13 cellular contexts compared by ENCODE assay signal in the genomic region with DNA sequence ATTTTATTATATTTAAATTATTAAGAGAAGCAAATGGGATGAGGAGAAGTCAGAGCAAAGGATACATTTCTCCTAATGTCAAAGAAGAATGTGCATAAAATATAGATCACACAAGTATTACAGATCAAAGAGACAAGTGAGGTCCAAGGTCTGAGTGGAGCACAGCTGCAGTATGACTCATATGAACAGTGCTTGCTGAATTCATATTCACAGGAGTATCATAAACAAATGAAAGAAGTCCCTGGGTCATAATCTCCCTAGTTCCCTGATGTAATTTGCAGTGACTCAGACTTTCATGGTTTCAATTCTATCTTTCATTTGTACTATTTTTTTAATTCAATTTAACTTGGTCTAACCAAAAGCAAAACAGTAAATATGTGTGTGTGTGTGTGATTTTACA.
DNase-seq lines count a peak whose midpoint lies in the region; ATAC-seq, FAIRE-seq and TF ChIP-seq lines count a peak whose summit lies in the region.
"Had no signal": no experiment of that assay in that cellular context is flagged by ENCODE, and none has a peak within 500 bp of the region (broad histone marks: within the 10 kb centered on the region; RNA-seq: fewer than 3 reads in every experiment).

No MANE protein-coding gene starts in this region.

- no peak overlapping the region for H3K4me3 Mint-ChIP-seq in astrocyte (ENCODE audit: unreplicated experiment)
- H3K4me3 Mint-ChIP-seq in Caco-2 (ENCODE audit: unreplicated experiment), result no peak overlapping the region
- H3K4me3 Mint-ChIP-seq: activated naive CD4-positive, alpha-beta T cell treated with anti-CD3 and anti-CD28 coated beads for 36 hours; stimulated activated naive CD8-positive, alpha-beta T cell treated with anti-CD3 and anti-CD28 coated beads, Interleukin-15, Interleukin-2, amounts not matched to agents 100 ng/mL and 50 ng/mL, for 24 hours had no signal

- peak overlapping the region; percentile 35 for H3K4me2 ChIP-seq in astrocyte (ENCODE audit: low read length)
- H3K4me2 ChIP-seq in hepatocyte, result no peak overlapping the region

- peaks cover 4% of the 10 kb centered on the region for H3K4me1 ChIP-seq in astrocyte (ENCODE audit: insufficient read depth, low read length)
- H3K4me1 ChIP-seq in hepatocyte (ENCODE audit: insufficient read depth), result no peaks in the 10 kb centered on the region
- no peaks in the 10 kb centered on the region for H3K4me1 ChIP-seq in Caco-2

- H3K27ac ChIP-seq in astrocyte (ENCODE audit: low read depth, low read length) (no peak overlapping the region), hepatocyte (peak overlapping the region; percentile 77)

- H3K36me3 Mint-ChIP-seq in astrocyte (ENCODE audit: low read depth, unreplicated experiment) (no peaks in the 10 kb centered on the region), Caco-2 (ENCODE audit: insufficient read depth, unreplicated experiment) (no peaks in the 10 kb centered on the region)

- DNase-seq in A172 (ENCODE audit: low spot score) (peak; percentile 79), astrocyte (ENCODE audit: low read depth) (peak; percentile 96), hepatocyte (ENCODE audit: low spot score) (peak; percentile 64), NCI-H446 (lab: John Stamatoyannopoulos, UW) (no peak), nucleus accumbens (lab: John Stamatoyannopoulos, UW) (no peak), Caco-2 (no peak), midbrain (lab: John Stamatoyannopoulos, UW) (no peak)
- DNase-seq: activated naive CD4-positive, alpha-beta T cell treated with anti-CD3 and anti-CD28 coated beads for 36 hours; AML-193; NCI-H1092 had no signal

- no peak for TF ChIP-seq CTCF in astrocyte (IDR thresholded peaks at IDR 0.05; ENCODE audit: insufficient read depth, low read depth, low read length)
- no peak for TF ChIP-seq CTCF in hepatocyte (IDR thresholded peaks at IDR 0.05; ENCODE audit: poor library complexity)
- no peak for TF ChIP-seq CTCF in Caco-2 (IDR thresholded peaks at IDR 0.05; ENCODE audit: insufficient read depth in 1 of 2, low read depth in 1 of 2, low read length in 1 of 2, severe bottlenecking in 1 of 2, unreplicated experiment in 1 of 2)

- H3K4me1 Mint-ChIP-seq in astrocyte (ENCODE audit: low read depth, unreplicated experiment) (peaks cover 13% of the 10 kb centered on the region), Caco-2 (ENCODE audit: low read depth, unreplicated experiment) (no peaks in the 10 kb centered on the region)

- ATAC-seq in HG03432 (IDR thresholded peaks at IDR 0.05; ENCODE audit: unreplicated experiment), result peak; percentile 75
- ATAC-seq: activated CD4-positive, CD25-positive, alpha-beta regulatory T cell treated with anti-CD3 and anti-CD28 coated beads, Interleukin-2, amount 50 U/mL, for 24 hours had no signal

- H2AFZ ChIP-seq in astrocyte (ENCODE audit: low read depth, low read length) (no peak overlapping the region), hepatocyte (no peak overlapping the region)

- H3K9me3 ChIP-seq in astrocyte (ENCODE audit: insufficient read depth, low read depth, low read length) (no peaks in the 10 kb centered on the region), hepatocyte (ENCODE audit: low read depth) (no peaks in the 10 kb centered on the region), Caco-2 (no peaks in the 10 kb centered on the region)

- FAIRE-seq in astrocyte (lab: Jason Lieb, UNC), result no peak

- BruUV-seq in Caco-2 (replicated peaks; lab: Mats Ljungman, UMichigan), result no TSS peak

- no peaks in the 10 kb centered on the region for H3K9me2 ChIP-seq in hepatocyte (replicated peaks; ENCODE audit: insufficient read depth)

- POLR2A ChIA-PET in Caco-2 (lab: Charles Lee), result no interaction called here

- H3K9me3 Mint-ChIP-seq in astrocyte (ENCODE audit: unreplicated experiment) (peaks cover 5% of the 10 kb centered on the region), Caco-2 (ENCODE audit: unreplicated experiment) (no peaks in the 10 kb centered on the region)
- H3K9me3 Mint-ChIP-seq: stimulated activated naive CD8-positive, alpha-beta T cell treated with anti-CD3 and anti-CD28 coated beads, Interleukin-15, Interleukin-2, amounts not matched to agents 100 ng/mL and 50 ng/mL, for 24 hours had no signal

- H4K20me1 ChIP-seq in astrocyte (ENCODE audit: insufficient read depth, low read length) (no peaks in the 10 kb centered on the region), hepatocyte (ENCODE audit: insufficient read depth, poor library complexity, severe bottlenecking) (no peaks in the 10 kb centered on the region)

- H3K79me2 ChIP-seq in astrocyte (ENCODE audit: insufficient read depth, low read length) (no peaks in the 10 kb centered on the region), hepatocyte (no peaks in the 10 kb centered on the region)

- H3K4me3 ChIP-seq in astrocyte (ENCODE audit: insufficient read depth, low read depth, low read length) (no peak overlapping the region), hepatocyte (no peak overlapping the region), Caco-2 (ENCODE audit: low read depth, low read length) (no peak overlapping the region)

- H3K27me3 Mint-ChIP-seq in astrocyte (ENCODE audit: low read depth, unreplicated experiment) (no peaks in the 10 kb centered on the region), Caco-2 (ENCODE audit: insufficient read depth, unreplicated experiment) (no peaks in the 10 kb centered on the region)
- H3K27me3 Mint-ChIP-seq: stimulated activated naive CD8-positive, alpha-beta T cell treated with anti-CD3 and anti-CD28 coated beads, Interleukin-15, Interleukin-2, amounts not matched to agents 100 ng/mL and 50 ng/mL, for 24 hours had no signal

- H3K9ac ChIP-seq in astrocyte (ENCODE audit: low read length), result no peak overlapping the region

- CTCF ChIA-PET in Caco-2 (lab: Charles Lee), result no interaction called here

- H3K27ac Mint-ChIP-seq in astrocyte (ENCODE audit: unreplicated experiment) (peak overlapping the region; percentile 49), Caco-2 (ENCODE audit: unreplicated experiment) (no peak overlapping the region)
- H3K27ac Mint-ChIP-seq: activated naive CD4-positive, alpha-beta T cell treated with anti-CD3 and anti-CD28 coated beads for 36 hours; stimulated activated naive CD8-positive, alpha-beta T cell treated with anti-CD3 and anti-CD28 coated beads, Interleukin-15, Interleukin-2, amounts not matched to agents 100 ng/mL and 50 ng/mL, for 24 hours had no signal

- intact Hi-C loops in Caco-2 (cut with micrococcal nuclease; ENCODE audit: unreplicated experiment), result no loop called here

- H3K27me3 ChIP-seq in astrocyte (ENCODE audit: insufficient read depth, low read length) (no peaks in the 10 kb centered on the region), hepatocyte (no peaks in the 10 kb centered on the region), Caco-2 (replicated peaks; ENCODE audit: control insufficient read depth, insufficient read depth, low read length) (no peaks in the 10 kb centered on the region; the same call in 1 of the 2 replicates)

- no peaks in the 10 kb centered on the region for H3K36me3 ChIP-seq in astrocyte (ENCODE audit: insufficient read depth, low read length)
- H3K36me3 ChIP-seq in hepatocyte (replicated peaks; ENCODE audit: insufficient read depth, low read depth), result no peaks in the 10 kb centered on the region
- no peaks in the 10 kb centered on the region for H3K36me3 ChIP-seq in Caco-2 (ENCODE audit: control insufficient read depth, insufficient read depth, low read length)

Comparison
In these comparisons a context has a peak if more than half of its experiments do, and no peak if none do; other contexts are left out.
1. DNase-seq: peak in A172 (single experiment), astrocyte (single experiment) and hepatocyte (single experiment); none in NCI-H446 (0 of 2), nucleus accumbens (0 of 56), Caco-2 (0 of 2) and midbrain (single experiment).